Comparison of ENCODE assay signal across 19 cellular contexts in the genomic region with DNA sequence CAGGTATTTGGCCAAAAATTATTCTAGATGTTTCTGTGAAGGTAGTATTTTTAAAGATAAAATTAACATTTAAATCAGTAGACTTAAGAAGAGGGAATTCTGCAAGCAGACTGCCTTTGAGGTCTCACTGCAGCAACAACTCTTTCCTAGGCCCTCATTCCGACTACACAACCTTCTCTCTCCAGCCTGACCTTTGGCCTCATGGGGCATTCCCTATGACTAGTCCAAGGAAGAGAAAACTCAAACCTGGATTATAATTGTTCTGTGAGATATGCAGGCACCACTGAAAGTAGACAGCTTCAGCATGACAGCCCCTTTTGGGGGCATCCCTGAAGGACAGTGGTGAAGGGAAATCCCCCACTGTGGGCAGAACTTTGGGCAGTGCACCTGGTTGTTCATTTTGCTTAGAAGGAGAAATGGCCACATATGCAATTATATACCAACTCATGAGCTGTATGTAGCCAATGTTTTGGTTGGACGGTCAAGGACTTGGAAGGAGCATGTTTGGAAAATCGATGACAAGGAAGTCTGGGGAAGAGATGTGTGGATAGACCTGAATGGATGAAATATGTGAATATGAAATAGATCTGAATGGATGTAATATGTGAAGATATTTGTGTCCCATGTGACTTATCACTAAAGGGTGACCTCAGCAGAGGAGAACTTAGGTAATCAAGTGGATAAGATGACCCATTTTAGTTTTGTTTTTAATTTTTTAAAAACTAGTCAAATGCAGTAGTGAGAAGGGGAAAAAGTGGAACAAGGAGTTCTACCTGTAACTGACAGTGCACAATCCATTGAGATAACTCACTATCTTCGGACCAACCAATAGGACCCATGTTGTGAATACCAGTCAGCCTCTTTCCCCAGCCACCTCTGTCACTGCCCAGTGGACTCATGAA.
DNase-seq lines count a peak whose midpoint lies in the region; ATAC-seq, FAIRE-seq and TF ChIP-seq lines count a peak whose summit lies in the region.
"Had no signal": no experiment of that assay in that cellular context is flagged by ENCODE, and none has a peak within 500 bp of the region (broad histone marks: within the 10 kb centered on the region; RNA-seq: fewer than 3 reads in every experiment).

No MANE protein-coding gene starts in this region.

- no peak overlapping the region for H3K4me3 ChIP-seq in bronchial epithelial cell (ENCODE audit: low read depth, low read length)
- H3K4me3 ChIP-seq: cardiac muscle cell, Peyer's patch had no signal

- FAIRE-seq in bronchial epithelial cell (lab: Jason Lieb, UNC) (no peak), frontal cortex (lab: Jason Lieb, UNC) (no peak)

- intact Hi-C loops in activated naive CD4-positive, alpha-beta T cell treated with anti-CD3 and anti-CD28 coated beads for 36 hours (cut with micrococcal nuclease): no loop called here

- H3K4me3 Mint-ChIP-seq in activated naive CD4-positive, alpha-beta T cell treated with anti-CD3 and anti-CD28 coated beads for 36 hours: no peak overlapping the region
- H3K4me3 Mint-ChIP-seq in stimulated activated naive CD8-positive, alpha-beta T cell treated with anti-CD3 and anti-CD28 coated beads, Interleukin-15, Interleukin-2, amounts not matched to agents 100 ng/mL and 50 ng/mL, for 24 hours: peak overlapping the region; percentile 25
- no peak overlapping the region for H3K4me3 Mint-ChIP-seq in type B pancreatic cell

- peak; percentile 88 to 91 for ATAC-seq in activated naive CD4-positive, alpha-beta T cell treated with anti-CD3 and anti-CD28 coated beads, Interleukin-2, amount 50 U/mL, for 72 hours
- ATAC-seq in HG02884 (IDR thresholded peaks at IDR 0.05; ENCODE audit: unreplicated experiment): peak; percentile 58
- ATAC-seq: right cardiac atrium had no signal

- no peak for DNase-seq in activated naive CD4-positive, alpha-beta T cell treated with anti-CD3 and anti-CD28 coated beads, Interleukin-2, amount 50 U/mL, for 72 hours (ENCODE audit: low spot score in 2 of 2)
- DNase-seq in activated naive CD4-positive, alpha-beta T cell treated with anti-CD3 and anti-CD28 coated beads for 36 hours: no peak
- DNase-seq in bronchial epithelial cell (ENCODE audit: low read depth): peak; percentile 56
- DNase-seq in type B pancreatic cell (ENCODE audit: extremely low spot score, unreplicated experiment): no peak
- DNase-seq in NCI-H446 treated with DMSO at 0.1 percent for 48 hours (lab: John Stamatoyannopoulos, UW): no peak
- DNase-seq in frontal cortex (ENCODE audit: low spot score in 2 of 2): no peak
- DNase-seq: activated naive CD4-positive, alpha-beta T cell treated with Interleukin-2 at 50 U/mL for 16 hours; Caco-2; effector CD4-positive, alpha-beta T cell; GDM1; hippocampal formation; NCI-H1105 treated with DMSO at 0.1 percent for 48 hours; NCI-H748 treated with DMSO at 0.1 percent for 48 hours; right cardiac atrium; stimulated activated CD4-positive, alpha-beta T cell treated with anti-CD3 and anti-CD28 coated beads, Interleukin-1b, Interleukin-23, amount 100 ng/mL, for 48 hours had no signal

- H3K27ac Mint-ChIP-seq in activated naive CD4-positive, alpha-beta T cell treated with anti-CD3 and anti-CD28 coated beads, Interleukin-2, amount 50 U/mL, for 72 hours: peak overlapping the region; percentile 79 to 91
- no peak overlapping the region for H3K27ac Mint-ChIP-seq in activated naive CD4-positive, alpha-beta T cell treated with anti-CD3 and anti-CD28 coated beads for 36 hours
- peak overlapping the region; percentile 81 for H3K27ac Mint-ChIP-seq in stimulated activated naive CD8-positive, alpha-beta T cell treated with anti-CD3 and anti-CD28 coated beads, Interleukin-15, Interleukin-2, amounts not matched to agents 100 ng/mL and 50 ng/mL, for 24 hours
- no peak overlapping the region for H3K27ac Mint-ChIP-seq in type B pancreatic cell

- H3K36me3 Mint-ChIP-seq in activated naive CD4-positive, alpha-beta T cell treated with anti-CD3 and anti-CD28 coated beads, Interleukin-2, amount 50 U/mL, for 72 hours: peaks cover 0 to 9% of the 10 kb centered on the region in 2 donors
- H3K36me3 Mint-ChIP-seq in activated naive CD4-positive, alpha-beta T cell treated with anti-CD3 and anti-CD28 coated beads for 36 hours (ENCODE audit: low read depth): no peaks in the 10 kb centered on the region
- no peaks in the 10 kb centered on the region for H3K36me3 Mint-ChIP-seq in stimulated activated naive CD8-positive, alpha-beta T cell treated with anti-CD3 and anti-CD28 coated beads, Interleukin-15, Interleukin-2, amounts not matched to agents 100 ng/mL and 50 ng/mL, for 24 hours (ENCODE audit: low read depth)
- H3K36me3 Mint-ChIP-seq in type B pancreatic cell: no peaks in the 10 kb centered on the region

- H3K4me1 Mint-ChIP-seq in activated naive CD4-positive, alpha-beta T cell treated with anti-CD3 and anti-CD28 coated beads for 36 hours (ENCODE audit: low read depth): peaks cover 5% of the 10 kb centered on the region
- peaks cover 31% of the 10 kb centered on the region for H3K4me1 Mint-ChIP-seq in stimulated activated naive CD8-positive, alpha-beta T cell treated with anti-CD3 and anti-CD28 coated beads, Interleukin-15, Interleukin-2, amounts not matched to agents 100 ng/mL and 50 ng/mL, for 24 hours (ENCODE audit: low read depth)
- H3K4me1 Mint-ChIP-seq in type B pancreatic cell (ENCODE audit: unreplicated experiment): no peaks in the 10 kb centered on the region

- H3K27me3 Mint-ChIP-seq in activated naive CD4-positive, alpha-beta T cell treated with anti-CD3 and anti-CD28 coated beads for 36 hours (ENCODE audit: low read depth): no peaks in the 10 kb centered on the region
- no peaks in the 10 kb centered on the region for H3K27me3 Mint-ChIP-seq in stimulated activated naive CD8-positive, alpha-beta T cell treated with anti-CD3 and anti-CD28 coated beads, Interleukin-15, Interleukin-2, amounts not matched to agents 100 ng/mL and 50 ng/mL, for 24 hours
- H3K27me3 Mint-ChIP-seq in type B pancreatic cell: no peaks in the 10 kb centered on the region

- no peaks in the 10 kb centered on the region for H3K36me3 ChIP-seq in bronchial epithelial cell (ENCODE audit: control insufficient read depth, insufficient read depth, low read length)
- H3K36me3 ChIP-seq: cardiac muscle cell, Peyer's patch had no signal

- H3K27me3 ChIP-seq in bronchial epithelial cell (ENCODE audit: control insufficient read depth, insufficient read depth, low read length): no peaks in the 10 kb centered on the region
- H3K27me3 ChIP-seq: cardiac muscle cell, Peyer's patch had no signal

- peaks cover 5 to 12% of the 10 kb centered on the region in 2 donors for H3K9me3 Mint-ChIP-seq in activated naive CD4-positive, alpha-beta T cell treated with anti-CD3 and anti-CD28 coated beads, Interleukin-2, amount 50 U/mL, for 72 hours
- no peaks in the 10 kb centered on the region for H3K9me3 Mint-ChIP-seq in activated naive CD4-positive, alpha-beta T cell treated with anti-CD3 and anti-CD28 coated beads for 36 hours
- H3K9me3 Mint-ChIP-seq in stimulated activated naive CD8-positive, alpha-beta T cell treated with anti-CD3 and anti-CD28 coated beads, Interleukin-15, Interleukin-2, amounts not matched to agents 100 ng/mL and 50 ng/mL, for 24 hours: no peaks in the 10 kb centered on the region
- peaks cover 3% of the 10 kb centered on the region for H3K9me3 Mint-ChIP-seq in type B pancreatic cell

- no peak for TF ChIP-seq CTCF in bronchial epithelial cell (IDR thresholded peaks at IDR 0.05; ENCODE audit: insufficient read depth, low read length, severe bottlenecking)
- no peak for TF ChIP-seq CTCF in type B pancreatic cell (conservative IDR thresholded peaks at IDR 0.05)

- CTCF ChIA-PET in activated naive CD4-positive, alpha-beta T cell treated with anti-CD3 and anti-CD28 coated beads for 36 hours (lab: Charles Lee): no interaction called here

Comparison
In these comparisons a context has a peak if more than half of its experiments do, and no peak if none do; other contexts are left out.
1. H3K27ac Mint-ChIP-seq: peak in activated naive CD4-positive, alpha-beta T cell treated with anti-CD3 and anti-CD28 coated beads, Interleukin-2, amount 50 U/mL, for 72 hours (2 of 2) and stimulated activated naive CD8-positive, alpha-beta T cell treated with anti-CD3 and anti-CD28 coated beads, Interleukin-15, Interleukin-2, amounts not matched to agents 100 ng/mL and 50 ng/mL, for 24 hours (single experiment); none in activated naive CD4-positive, alpha-beta T cell treated with anti-CD3 and anti-CD28 coated beads for 36 hours (single experiment) and type B pancreatic cell (single experiment).